ENCODE assay signal across 19 cellular contexts in the genomic region with DNA sequence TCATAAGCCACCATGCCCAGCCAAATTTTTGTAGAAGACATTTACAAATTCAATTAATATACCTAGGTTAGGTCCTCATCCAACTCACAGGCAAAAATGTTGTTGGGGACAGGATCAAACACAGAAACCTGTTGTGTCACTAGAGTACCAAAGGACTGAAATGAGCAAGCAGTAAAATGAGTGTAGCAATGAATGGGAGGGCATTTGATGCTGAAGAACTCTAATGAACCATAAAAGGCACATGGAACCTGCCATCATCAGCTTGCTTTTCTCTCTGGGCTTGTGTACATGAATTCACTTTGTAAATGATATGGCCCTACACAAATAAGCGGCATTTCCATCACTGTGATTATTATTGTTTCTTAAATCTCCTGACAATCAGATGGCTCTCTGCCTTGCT. TPM values are rescaled to one million over a fixed set of nuclear protein-coding genes. Genes with fewer than 3 reads are reported as not detected.
A peak's percentile ranks its signal among the peaks of the same experiment; 100 is the strongest.
DNase-seq lines count a peak whose midpoint lies in the region; TF ChIP-seq lines count a peak whose summit lies in the region.
"Had no signal": no experiment of that assay in that cellular context is flagged by ENCODE, and none has a peak within 500 bp of the region (broad histone marks: within the 10 kb centered on the region; RNA-seq: fewer than 3 reads in every experiment).

No MANE protein-coding gene starts in this region.

- no peaks in the 10 kb centered on the region for H3K27me3 Mint-ChIP-seq in mesothelial cell of epicardium (ENCODE audit: low read depth)
- H3K27me3 Mint-ChIP-seq: CD4-positive, alpha-beta T cell; T-cell had no signal

- H3K4me1 Mint-ChIP-seq in mesothelial cell of epicardium, result peaks cover 22% of the 10 kb centered on the region

- H3K27ac ChIP-seq in caudate nucleus (ENCODE audit: low read depth, low read length) (peak overlapping the region; percentile 69), substantia nigra (ENCODE audit: low read depth, low read length, poor library complexity, severe bottlenecking) (peak overlapping the region; percentile 91)
- H3K27ac ChIP-seq: 22Rv1 had no signal

- H3K4me3 Mint-ChIP-seq in mesothelial cell of epicardium, result no peak overlapping the region
- H3K4me3 Mint-ChIP-seq: activated naive CD4-positive, alpha-beta T cell treated with anti-CD3 and anti-CD28 coated beads for 36 hours; CD4-positive, alpha-beta T cell; T-cell had no signal

- DNase-seq in DMS153 (lab: John Stamatoyannopoulos, UW) (peak; percentile 9), DMS153 treated with DMSO at 0.1 percent for 48 hours (lab: John Stamatoyannopoulos, UW; ENCODE audit: unreplicated experiment) (no peak), caudate nucleus (lab: John Stamatoyannopoulos, UW) (no peak), mesothelial cell of epicardium (ENCODE audit: low spot score in 2 of 2, unreplicated experiment in 2 of 2) (no peak), substantia nigra (lab: John Stamatoyannopoulos, UW) (no peak), SHP77 treated with DMSO at 0.1 percent for 48 hours (lab: John Stamatoyannopoulos, UW) (no peak), ACHN (no peak), NCI-H146 treated with DMSO at 0.1 percent for 48 hours (lab: John Stamatoyannopoulos, UW; ENCODE audit: unreplicated experiment) (no peak)
- DNase-seq: activated CD4-positive, CD25-positive, alpha-beta regulatory T cell; activated naive CD4-positive, alpha-beta T cell treated with anti-CD3 and anti-CD28 coated beads for 36 hours; CD4-positive, alpha-beta T cell; NCI-H1105 treated with DMSO at 0.1 percent for 48 hours; NCI-H524; occipital lobe; stimulated activated CD4-positive, alpha-beta T cell treated with anti-CD3 and anti-CD28 coated beads, Interleukin-2, amount 100 ng/mL, for 24 hours; stimulated activated CD8-positive, alpha-beta memory T cell treated with anti-CD3 and anti-CD28 coated beads, Interleukin-4, amount 100 ng/mL, for 48 hours; T-cell had no signal

- no peak for TF ChIP-seq CTCF in mesothelial cell of epicardium (IDR thresholded peaks at IDR 0.05; ENCODE audit: unreplicated experiment)

- H3K27ac Mint-ChIP-seq in mesothelial cell of epicardium, result peak overlapping the region; percentile 76
- H3K27ac Mint-ChIP-seq: activated naive CD4-positive, alpha-beta T cell treated with anti-CD3 and anti-CD28 coated beads for 36 hours; CD4-positive, alpha-beta T cell; T-cell had no signal

- in situ Hi-C loops in ACHN (cut with HindIII; ENCODE audit: low pct_ligation_motif_present, low pct_unique_long_range_greater_than_20kb, low sequenced_read_pairs), result no loop called here

- peaks cover 6% of the 10 kb centered on the region for H3K9me3 Mint-ChIP-seq in mesothelial cell of epicardium

- H3K36me3 Mint-ChIP-seq in mesothelial cell of epicardium, result no peaks in the 10 kb centered on the region

RNA-seq across cellular contexts. Expression of gene USP31, which starts 17.8 kb away (rescaled TPM):
- total RNA-seq in mesothelial cell of epicardium, result 12.3 to 13.7 TPM (median 13.0 TPM) in 3 replicates

RNA-seq across cellular contexts. Expression of gene SCNN1G, which starts 51.1 kb away (rescaled TPM):
- 0.09 TPM in 1 of 3 replicates, not detected in the others for total RNA-seq in mesothelial cell of epicardium
- total RNA-seq: activated naive CD4-positive, alpha-beta T cell treated with anti-CD3 and anti-CD28 coated beads for 36 hours; CD4-positive, alpha-beta T cell; G401; T-cell had no signal
